Comparison of ENCODE assay signal across 16 cellular contexts in genomic region chr7:1819258-1819841, GRCh38.
DNase-seq lines count a peak whose midpoint lies in the region; ATAC-seq lines count a peak whose summit lies in the region.
"Had no signal": no experiment of that assay in that cellular context is flagged by ENCODE, and none has a peak within 500 bp of the region (broad histone marks: within the 10 kb centered on the region; RNA-seq: fewer than 3 reads in every experiment).

No MANE protein-coding gene starts in this region.

- no peak overlapping the region for H3K27ac Mint-ChIP-seq in T-cell
- H3K27ac Mint-ChIP-seq in immature natural killer cell, result no peak overlapping the region
- H3K27ac Mint-ChIP-seq in stimulated activated naive CD8-positive, alpha-beta T cell treated with anti-CD3 and anti-CD28 coated beads, Interleukin-15, Interleukin-2, amounts not matched to agents 100 ng/mL and 50 ng/mL, for 24 hours, result peak overlapping the region; percentile 82

- peaks cover 30% of the 10 kb centered on the region for H3K4me1 Mint-ChIP-seq in activated T-cell treated with anti-CD3 and anti-CD28 coated beads, Interleukin-2, amount 50 U/mL, for 4 hours (ENCODE audit: low read depth)
- peaks cover 48 to 56% (median 51%) of the 10 kb centered on the region in 3 donors for H3K4me1 Mint-ChIP-seq in T-cell
- peaks cover 22 to 28% of the 10 kb centered on the region in 2 donors for H3K4me1 Mint-ChIP-seq in immature natural killer cell
- H3K4me1 Mint-ChIP-seq in stimulated activated naive CD8-positive, alpha-beta T cell treated with anti-CD3 and anti-CD28 coated beads, Interleukin-15, Interleukin-2, amounts not matched to agents 100 ng/mL and 50 ng/mL, for 24 hours (ENCODE audit: low read depth), result peaks cover 46% of the 10 kb centered on the region

- CTCF ChIA-PET in T-cell (lab: Charles Lee), result no interaction called here

- H3K27me3 Mint-ChIP-seq in activated T-cell treated with anti-CD3 and anti-CD28 coated beads, Interleukin-2, amount 50 U/mL, for 4 hours (ENCODE audit: low read depth), result no peaks in the 10 kb centered on the region
- H3K27me3 Mint-ChIP-seq in T-cell, result no peaks in the 10 kb centered on the region
- H3K27me3 Mint-ChIP-seq in immature natural killer cell (ENCODE audit: low read depth in 3 of 3), result peaks cover 0 to 3% (median 0%) of the 10 kb centered on the region in 3 donors
- H3K27me3 Mint-ChIP-seq in stimulated activated naive CD8-positive, alpha-beta T cell treated with anti-CD3 and anti-CD28 coated beads, Interleukin-15, Interleukin-2, amounts not matched to agents 100 ng/mL and 50 ng/mL, for 24 hours, result no peaks in the 10 kb centered on the region

- H3K36me3 Mint-ChIP-seq in activated T-cell treated with anti-CD3 and anti-CD28 coated beads, Interleukin-2, amount 50 U/mL, for 4 hours (ENCODE audit: insufficient read depth), result no peaks in the 10 kb centered on the region
- peaks cover 12% of the 10 kb centered on the region for H3K36me3 Mint-ChIP-seq in T-cell
- H3K36me3 Mint-ChIP-seq in immature natural killer cell, result no peaks in the 10 kb centered on the region
- peaks cover 6% of the 10 kb centered on the region for H3K36me3 Mint-ChIP-seq in stimulated activated naive CD8-positive, alpha-beta T cell treated with anti-CD3 and anti-CD28 coated beads, Interleukin-15, Interleukin-2, amounts not matched to agents 100 ng/mL and 50 ng/mL, for 24 hours (ENCODE audit: low read depth)

- H3K4me3 Mint-ChIP-seq in activated T-cell treated with anti-CD3 and anti-CD28 coated beads, Interleukin-2, amount 50 U/mL, for 4 hours, result peak overlapping the region; percentile 11
- H3K4me3 Mint-ChIP-seq in T-cell (peak overlapping the region in 2 of 3 donors; percentile 38 to 78), immature natural killer cell (peak overlapping the region; percentile 24 to 73 (median 50))
- peak overlapping the region; percentile 59 for H3K4me3 Mint-ChIP-seq in stimulated activated naive CD8-positive, alpha-beta T cell treated with anti-CD3 and anti-CD28 coated beads, Interleukin-15, Interleukin-2, amounts not matched to agents 100 ng/mL and 50 ng/mL, for 24 hours

- POLR2A ChIA-PET in T-cell (lab: Charles Lee), result no interaction called here

- ATAC-seq in activated T-cell treated with anti-CD3 and anti-CD28 coated beads, Interleukin-2, amount 50 U/mL, for 4 hours, result peak; percentile 57 to 72
- ATAC-seq in T-cell (replicated peaks in 1 of 4), result peak; percentile 48 to 66 (median 62)
- ATAC-seq in HG02840 (IDR thresholded peaks at IDR 0.05; ENCODE audit: low FRiP score, unreplicated experiment), result no peak
- ATAC-seq: sciatic nerve had no signal

- no peak for DNase-seq in activated T-cell treated with anti-CD3 and anti-CD28 coated beads, Interleukin-2, amount 50 U/mL, for 4 hours
- no peak for DNase-seq in activated T-cell treated with anti-CD3 and anti-CD28 coated beads, Interleukin-2, amount 50 U/mL, for 1 hour
- DNase-seq in T-cell (peak in 11 of 34 experiments; percentile 8 to 27 (median 15)), immature natural killer cell (peak in 2 of 3 donors; percentile 24 to 26), cortex of kidney (lab: John Stamatoyannopoulos, UW) (no peak), HuH-7.5 (ENCODE audit: low spot score) (no peak)
- DNase-seq: cerebellar nuclear complex, DMS79 treated with DMSO at 0.1 percent for 48 hours, mesendoderm, NCI-H2171 treated with DMSO at 0.1 percent for 48 hours, Peyer's patch, T-helper 9 cell, uterus had no signal

- no peaks in the 10 kb centered on the region for H3K9me3 Mint-ChIP-seq in activated T-cell treated with anti-CD3 and anti-CD28 coated beads, Interleukin-2, amount 50 U/mL, for 4 hours
- no peaks in the 10 kb centered on the region for H3K9me3 Mint-ChIP-seq in T-cell
- H3K9me3 Mint-ChIP-seq in immature natural killer cell, result no peaks in the 10 kb centered on the region
- H3K9me3 Mint-ChIP-seq in stimulated activated naive CD8-positive, alpha-beta T cell treated with anti-CD3 and anti-CD28 coated beads, Interleukin-15, Interleukin-2, amounts not matched to agents 100 ng/mL and 50 ng/mL, for 24 hours, result no peaks in the 10 kb centered on the region

Comparison
In these comparisons a context has a peak if more than half of its experiments do, and no peak if none do; other contexts are left out.
1. DNase-seq: peak in immature natural killer cell (2 of 3); none in activated T-cell treated with anti-CD3 and anti-CD28 coated beads, Interleukin-2, amount 50 U/mL, for 4 hours (single experiment), activated T-cell treated with anti-CD3 and anti-CD28 coated beads, Interleukin-2, amount 50 U/mL, for 1 hour (single experiment), cortex of kidney (single experiment) and HuH-7.5 (single experiment).
2. Peak in every context shown above with its lines, with median percentiles within 50 percentile points of each other: H3K4me3 Mint-ChIP-seq.